ENCODE assay signal across 24 cellular contexts in the genomic region with DNA sequence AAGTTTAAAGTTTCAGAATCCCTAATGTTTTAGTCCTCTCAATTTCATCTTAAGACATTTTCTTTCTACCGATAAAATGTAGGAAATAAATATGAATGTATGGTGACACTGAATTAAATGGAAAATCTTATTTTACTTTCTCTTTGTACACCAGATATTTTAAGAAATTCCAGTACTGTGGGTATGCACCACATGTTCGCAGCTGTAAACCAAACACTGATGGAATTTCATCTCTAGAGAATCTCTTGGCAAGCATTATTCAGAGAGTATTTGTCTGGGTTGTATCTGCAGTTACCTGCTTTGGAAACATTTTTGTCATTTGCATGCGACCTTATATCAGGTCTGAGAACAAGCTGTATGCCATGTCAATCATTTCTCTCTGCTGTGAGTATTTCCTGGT. TPM values are rescaled to one million over a fixed set of nuclear protein-coding genes. Genes with fewer than 3 reads are reported as not detected.
DNase-seq lines count a peak whose midpoint lies in the region; ATAC-seq, FAIRE-seq and TF ChIP-seq lines count a peak whose summit lies in the region.
"Had no signal": no experiment of that assay in that cellular context is flagged by ENCODE, and none has a peak within 500 bp of the region (broad histone marks: within the 10 kb centered on the region; RNA-seq: fewer than 3 reads in every experiment).

No MANE protein-coding gene starts in this region.

- no peaks in the 10 kb centered on the region for H3K36me3 ChIP-seq in ACC112 (ENCODE audit: insufficient read depth, low read length)
- H3K36me3 ChIP-seq in H1 (ENCODE audit: control insufficient read depth in 2 of 4, insufficient read depth in 4 of 4, low read length in 3 of 4), result no peaks in the 10 kb centered on the region
- H3K36me3 ChIP-seq in neural cell (ENCODE audit: insufficient read depth, low read length), result no peaks in the 10 kb centered on the region
- H3K36me3 ChIP-seq: BLaER1 had no signal

- TF ChIP-seq RAD21 in H1 (IDR thresholded peaks at IDR 0.05 in 1 of 2, conservative IDR thresholded peaks at IDR 0.05 in 1 of 2; ENCODE audit: low read depth in 2 of 2, low read length in 2 of 2), result no peak
- no peak for TF ChIP-seq RAD21 in neural cell (conservative IDR thresholded peaks at IDR 0.05)

- WGBS in H1 (ENCODE audit: extremely low coverage in 1 of 2, insufficient coverage in 1 of 2, insufficient read length in 1 of 2, insufficient replicate concordance in 2 of 2, low coverage in 1 of 2, low lambda C conversion rate in 2 of 2, missing lambda C conversion rate in 1 of 2), 2 experiments, result 92% methylated on average over 3 of the region's 3 CpGs; no CpG with 5 or more reads in 1 of the 2 experiments

- H3K27ac ChIP-seq in ACC112 (ENCODE audit: low read depth, low read length) (no peak overlapping the region), H1 (ENCODE audit: low read depth, low read length) (no peak overlapping the region), neural cell (ENCODE audit: low read length) (peak overlapping the region; percentile 45)
- H3K27ac ChIP-seq: BLaER1 had no signal

- H3K9me3 ChIP-seq in H1 (ENCODE audit: insufficient read depth in 2 of 2, low read depth in 1 of 2, low read length in 1 of 2), result no peaks in the 10 kb centered on the region
- H3K9me3 ChIP-seq in neural cell (ENCODE audit: low read length), result no peaks in the 10 kb centered on the region
- H3K9me3 ChIP-seq: BLaER1 had no signal

- H2BK20ac ChIP-seq in H1 (ENCODE audit: low read length), result no peak overlapping the region

- H2AFZ ChIP-seq in ACC112 (ENCODE audit: low read length, unreplicated experiment) (peak overlapping the region; percentile 9), H1 (ENCODE audit: low read length) (no peak overlapping the region), neural cell (ENCODE audit: low read depth, low read length) (no peak overlapping the region)
- H2AFZ ChIP-seq: GM23338 had no signal

- H3K36me3 Mint-ChIP-seq in natural killer cell, result no peaks in the 10 kb centered on the region
- H3K36me3 Mint-ChIP-seq: CD4-positive, alpha-beta memory T cell had no signal

- no peak overlapping the region for H2AK5ac ChIP-seq in H1 (ENCODE audit: low read depth, low read length)

- no peak overlapping the region for H3K27ac Mint-ChIP-seq in natural killer cell
- H3K27ac Mint-ChIP-seq: CD4-positive, alpha-beta memory T cell; GM23338 had no signal

- H3K27me3 ChIP-seq in ACC112 (ENCODE audit: insufficient read depth, low read length), result no peaks in the 10 kb centered on the region
- H3K27me3 ChIP-seq in H1 (replicated peaks in 1 of 4; ENCODE audit: control insufficient read depth in 3 of 4, extremely low read depth in 1 of 4, insufficient read depth in 3 of 4, low read length in 3 of 4), result no peaks in the 10 kb centered on the region
- no peaks in the 10 kb centered on the region for H3K27me3 ChIP-seq in neural cell (ENCODE audit: insufficient read depth, low read depth, low read length)
- H3K27me3 ChIP-seq: BLaER1 had no signal

- no peak for TF ChIP-seq POLR2A in H1 (IDR thresholded peaks at IDR 0.05; ENCODE audit: control extremely low read depth in 1 of 2, low read depth in 2 of 2, low read length in 2 of 2)

- H3K23ac ChIP-seq in H1 (ENCODE audit: insufficient read length), result no peak overlapping the region

- H4K20me1 ChIP-seq in H1 (replicated peaks in 1 of 2; ENCODE audit: control insufficient read depth in 1 of 2, insufficient read depth in 2 of 2, low read length in 2 of 2) (no peaks in the 10 kb centered on the region), neural cell (ENCODE audit: insufficient read depth) (no peaks in the 10 kb centered on the region)
- H4K20me1 ChIP-seq: BLaER1 had no signal

- POLR2A ChIA-PET in H1 (lab: Charles Lee; ENCODE audit: partially characterized antibody), result no interaction called here

- no peak overlapping the region for H3K14ac ChIP-seq in H1 (ENCODE audit: insufficient read length)

- no peak overlapping the region for H2BK5ac ChIP-seq in H1 (ENCODE audit: low read depth, low read length)

- no peak for ATAC-seq in natural killer cell
- ATAC-seq in left lobe of liver, result no peak
- ATAC-seq: GM12878, GM23338, HCT116 had no signal

- H3K79me1 ChIP-seq in H1 (ENCODE audit: low read depth, low read length), result no peaks in the 10 kb centered on the region

- DNase-seq in LHCN-M2 (ENCODE audit: low read depth), result peak; percentile 27
- DNase-seq in H1 (ENCODE audit: low read depth in 1 of 2, low spot score in 2 of 2), result no peak
- no peak for DNase-seq in GM10266 (ENCODE audit: extremely low spot score)
- no peak for DNase-seq in natural killer cell
- no peak for DNase-seq in inferior parietal cortex (ENCODE audit: extremely low spot score)
- DNase-seq in left lobe of liver (ENCODE audit: low spot score), result no peak
- DNase-seq: 8988T; CD4-positive, alpha-beta memory T cell; DMS153; GDM1; KBM-7; NCI-H1436; NCI-H2029; NCI-H2171; NCI-H446; OCI-M1; Right ventricle myocardium superior had no signal

- no peaks in the 10 kb centered on the region for H3K9me2 ChIP-seq in neural cell (ENCODE audit: insufficient read depth, low read length)

- H3K4me3 Mint-ChIP-seq in natural killer cell, result no peak overlapping the region
- H3K4me3 Mint-ChIP-seq: CD4-positive, alpha-beta memory T cell; GM23338 had no signal

- TF ChIP-seq EP300 in H1 (IDR thresholded peaks at IDR 0.05; ENCODE audit: borderline replicate concordance in 1 of 2, low read depth in 2 of 2, low read length in 2 of 2), result no peak
- TF ChIP-seq EP300 in neural cell (conservative IDR thresholded peaks at IDR 0.05; ENCODE audit: poor library complexity, severe bottlenecking), result no peak

- no peak overlapping the region for H4K8ac ChIP-seq in H1 (ENCODE audit: extremely low read depth, insufficient read depth, low read length)

- peaks cover 12 to 18% of the 10 kb centered on the region in 2 donors for H3K27me3 Mint-ChIP-seq in natural killer cell (ENCODE audit: low read depth in 2 of 2)

- H3K79me2 ChIP-seq in ACC112 (ENCODE audit: control insufficient read depth, insufficient read depth, low read length, unreplicated experiment) (no peaks in the 10 kb centered on the region), H1 (ENCODE audit: control insufficient read depth in 1 of 2, insufficient read depth in 2 of 2, low read length in 2 of 2) (no peaks in the 10 kb centered on the region), neural cell (replicated peaks; ENCODE audit: insufficient read depth, low read length) (no peaks in the 10 kb centered on the region)

- no peak overlapping the region for H3K4ac ChIP-seq in H1 (replicated peaks; ENCODE audit: insufficient read length, low read depth, low read length)

- H3K4me1 ChIP-seq in ACC112 (ENCODE audit: control insufficient read depth, insufficient read depth, low read length, unreplicated experiment) (no peaks in the 10 kb centered on the region), H1 (replicated peaks in 1 of 4; ENCODE audit: control insufficient read depth in 3 of 4, insufficient read depth in 4 of 4, low read length in 3 of 4) (no peaks in the 10 kb centered on the region)
- H3K4me1 ChIP-seq: BLaER1 had no signal

- H3K4me2 ChIP-seq in H1 (ENCODE audit: insufficient read depth in 1 of 2, low read depth in 2 of 2, low read length in 2 of 2), result no peak overlapping the region
- H3K4me2 ChIP-seq in neural cell (ENCODE audit: low read length), result no peak overlapping the region
- H3K4me2 ChIP-seq: BLaER1, GM23338 had no signal

- no peak overlapping the region for H2BK12ac ChIP-seq in H1 (ENCODE audit: low read depth, low read length)

- no peak overlapping the region; the same call in 1 of the 2 replicates for H3K4me3 ChIP-seq in ACC112 (ENCODE audit: low read depth, low read length)
- H3K4me3 ChIP-seq in H1 (ENCODE audit: extremely low read depth in 1 of 4, insufficient read depth in 2 of 4, low read depth in 3 of 4, low read length in 4 of 4), result no peak overlapping the region
- H3K4me3 ChIP-seq in neural cell (ENCODE audit: low read length), result peak overlapping the region; percentile 7
- H3K4me3 ChIP-seq: BLaER1, GM12878, GM23338 had no signal

- no peaks in the 10 kb centered on the region for H3K23me2 ChIP-seq in H1 (ENCODE audit: low read depth, low read length)

- no peak overlapping the region for H3K56ac ChIP-seq in H1 (replicated peaks; ENCODE audit: insufficient read length, low read depth, low read length)

- H3K9ac ChIP-seq in H1 (replicated peaks in 1 of 4; ENCODE audit: extremely low read depth in 1 of 4, low read depth in 3 of 4, low read length in 3 of 4), result no peak overlapping the region
- H3K9ac ChIP-seq in neural cell (ENCODE audit: low read length), result no peak overlapping the region
- H3K9ac ChIP-seq: BLaER1 had no signal

- intact Hi-C loops in natural killer cell (cut with micrococcal nuclease), result no loop called here

- H4K5ac ChIP-seq in H1 (ENCODE audit: insufficient read length, low read depth, low read length), result no peak overlapping the region

- no peaks in the 10 kb centered on the region for H3K4me1 Mint-ChIP-seq in natural killer cell
- H3K4me1 Mint-ChIP-seq: CD4-positive, alpha-beta memory T cell; GM23338 had no signal

- peak; percentile 24 for FAIRE-seq in H1 (lab: Jason Lieb, UNC)
- FAIRE-seq: GM12878, GM19239 had no signal

- H2BK120ac ChIP-seq in H1 (replicated peaks; ENCODE audit: low read depth, low read length), result no peak overlapping the region

- H4K91ac ChIP-seq in H1 (replicated peaks; ENCODE audit: insufficient read length, low read length), result no peak overlapping the region

- no peak for TF ChIP-seq CTCF in H1 (IDR thresholded peaks at IDR 0.05; ENCODE audit: control extremely low read depth in 1 of 3, insufficient read depth in 1 of 3, low read depth in 1 of 3, low read length in 3 of 3)
- no peak for TF ChIP-seq CTCF in neural cell (IDR thresholded peaks at IDR 0.05; ENCODE audit: poor library complexity, severe bottlenecking)
- no peak for TF ChIP-seq CTCF in GM10266 (IDR thresholded peaks at IDR 0.05; ENCODE audit: control insufficient read depth, insufficient read depth, low read depth, missing control alignments)
- TF ChIP-seq CTCF in natural killer cell (IDR thresholded peaks at IDR 0.05), result no peak

- no peak overlapping the region for H3K18ac ChIP-seq in H1 (ENCODE audit: extremely low read depth, low read length)

- CTCF ChIA-PET in H1 (lab: Charles Lee; ENCODE audit: partially characterized antibody), result interaction anchor here (1.1 to 1.6 kb wide), 5 partner anchors 9 to 389 kb away, joined by 3 to 6 read pairs (median 3); no protein-coding TSS in a partner anchor

- peaks cover 0 to 2% of the 10 kb centered on the region in 2 donors for H3K9me3 Mint-ChIP-seq in natural killer cell
- H3K9me3 Mint-ChIP-seq: CD4-positive, alpha-beta memory T cell had no signal

- no peak overlapping the region for H2BK15ac ChIP-seq in H1 (ENCODE audit: low read length)

- H3F3A ChIP-seq in neural cell (ENCODE audit: insufficient read depth, low read length, poor library complexity, severe bottlenecking), result no peaks in the 10 kb centered on the region

RNA-seq across cellular contexts. Expression of a gene that starts 26.9 kb away (rescaled TPM):
- 33.8 and 42.6 TPM in 2 replicates for total RNA-seq in LHCN-M2 (2014; rRNA removed)
- 9.1 TPM for polyA plus RNA-seq in LHCN-M2 (2012)
- total RNA-seq in H1 (2021; fragmentation: NEBNext Ultra II Directional; extraction: Animal tissue kit (Norgen Biotek cat#: 25700)), result 27.3 and 28.6 TPM in 2 replicates
- 11.8 and 19.8 TPM in 2 replicates for polyA plus RNA-seq in H1 (2011; rRNA removed)
- polyA plus RNA-seq in H1 (2011; cell fraction: cytosol; rRNA removed), result 19.4 TPM
- polyA plus RNA-seq in H1 (2011; cell fraction: nucleus; rRNA removed), result 6.8 TPM
- 15.2 to 24.1 TPM (median 17.4 TPM) in 4 replicates for polyA plus RNA-seq in H1 (2012, experiment 1 of 2)
- 7.3 TPM for polyA plus RNA-seq in H1 (2012, experiment 2 of 2)
- polyA plus RNA-seq in H1 (2013, experiment 1 of 2), result 20.3 TPM
- polyA plus RNA-seq in H1 (2013, experiment 2 of 2), result 20.1 TPM
- polyA minus RNA-seq in H1 (2011; rRNA and poly(A)+ RNA removed), result 17.6 and 27.7 TPM in 2 replicates
- 16.6 TPM for polyA minus RNA-seq in H1 (2011; cell fraction: cytosol; rRNA and poly(A)+ RNA removed)
- polyA minus RNA-seq in H1 (2011; cell fraction: nucleus; rRNA and poly(A)+ RNA removed), result 20.1 TPM
- polyA plus RNA-seq in neural cell, result 13.5 and 22.9 TPM in 2 replicates
- polyA minus RNA-seq in neural cell, result 29.9 and 30.8 TPM in 2 replicates
- total RNA-seq in natural killer cell, result 10 to 100 TPM in 2 of 3 donors, 1 to 10 TPM in 1; 9.7 to 15.3 (median 12.8) TPM
- 0.60 TPM for total RNA-seq in left lobe of liver

RNA-seq across cellular contexts. Expression of a gene that starts 27.3 kb away (rescaled TPM):
- 11.0 and 16.2 TPM in 2 replicates for total RNA-seq in LHCN-M2 (2014; rRNA removed)
- polyA plus RNA-seq in LHCN-M2 (2012), result 9.6 TPM
- total RNA-seq in H1 (2021; fragmentation: NEBNext Ultra II Directional; extraction: Animal tissue kit (Norgen Biotek cat#: 25700)), result 15.7 and 16.1 TPM in 2 replicates
- polyA plus RNA-seq in H1 (2011; rRNA removed), result 10.8 and 11.3 TPM in 2 replicates
- polyA plus RNA-seq in H1 (2011; cell fraction: cytosol; rRNA removed), result 12.9 TPM
- polyA plus RNA-seq in H1 (2011; cell fraction: nucleus; rRNA removed), result 14.3 TPM
- 12.6 to 22.0 TPM (median 14.5 TPM) in 4 replicates for polyA plus RNA-seq in H1 (2012, experiment 1 of 2)
- 2.1 TPM for polyA plus RNA-seq in H1 (2012, experiment 2 of 2)
- 15.2 TPM for polyA plus RNA-seq in H1 (2013, experiment 1 of 2)
- 14.9 TPM for polyA plus RNA-seq in H1 (2013, experiment 2 of 2)
- polyA minus RNA-seq in H1 (2011; rRNA and poly(A)+ RNA removed), result 6.9 and 9.2 TPM in 2 replicates
- polyA minus RNA-seq in H1 (2011; cell fraction: cytosol; rRNA and poly(A)+ RNA removed), result 15.9 TPM
- polyA minus RNA-seq in H1 (2011; cell fraction: nucleus; rRNA and poly(A)+ RNA removed), result 19.5 TPM
- 24.9 and 45.1 TPM in 2 replicates for polyA plus RNA-seq in neural cell
- polyA minus RNA-seq in neural cell, result 29.2 and 30.2 TPM in 2 replicates
- 10 to 100 TPM; 20.3 to 36.7 (median 22.2) TPM for total RNA-seq in natural killer cell
- 134 TPM for total RNA-seq in left lobe of liver
